Comparison of ENCODE assay signal across 1 cellular context in the genomic region with DNA sequence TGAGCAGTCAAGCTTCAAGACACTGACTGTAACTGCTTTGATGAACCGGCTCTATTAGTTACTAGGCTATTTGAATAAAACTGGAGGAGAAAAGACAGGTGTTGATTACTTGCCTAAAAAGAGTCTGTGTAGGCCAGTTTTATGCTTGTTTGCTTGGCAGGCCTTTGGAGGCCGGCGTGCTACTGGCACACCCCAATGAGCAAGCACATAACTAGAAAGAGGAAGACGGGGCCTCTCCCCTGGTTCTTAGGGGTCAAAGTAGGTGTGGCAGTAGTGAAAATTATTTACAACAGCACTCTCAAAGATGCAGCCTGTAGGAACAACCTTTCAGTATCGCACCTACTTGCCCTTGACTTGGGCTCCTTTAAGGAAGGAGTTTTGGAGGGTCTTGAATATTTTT.
TF ChIP-seq lines count a peak whose summit lies in the region.

No MANE protein-coding gene starts in this region.

TF ChIP-seq in K562, 482 proteins besides CTCF, POLR2A, EP300 and RAD21 (continued from another document):
- TF ChIP-seq, protein P1, sequence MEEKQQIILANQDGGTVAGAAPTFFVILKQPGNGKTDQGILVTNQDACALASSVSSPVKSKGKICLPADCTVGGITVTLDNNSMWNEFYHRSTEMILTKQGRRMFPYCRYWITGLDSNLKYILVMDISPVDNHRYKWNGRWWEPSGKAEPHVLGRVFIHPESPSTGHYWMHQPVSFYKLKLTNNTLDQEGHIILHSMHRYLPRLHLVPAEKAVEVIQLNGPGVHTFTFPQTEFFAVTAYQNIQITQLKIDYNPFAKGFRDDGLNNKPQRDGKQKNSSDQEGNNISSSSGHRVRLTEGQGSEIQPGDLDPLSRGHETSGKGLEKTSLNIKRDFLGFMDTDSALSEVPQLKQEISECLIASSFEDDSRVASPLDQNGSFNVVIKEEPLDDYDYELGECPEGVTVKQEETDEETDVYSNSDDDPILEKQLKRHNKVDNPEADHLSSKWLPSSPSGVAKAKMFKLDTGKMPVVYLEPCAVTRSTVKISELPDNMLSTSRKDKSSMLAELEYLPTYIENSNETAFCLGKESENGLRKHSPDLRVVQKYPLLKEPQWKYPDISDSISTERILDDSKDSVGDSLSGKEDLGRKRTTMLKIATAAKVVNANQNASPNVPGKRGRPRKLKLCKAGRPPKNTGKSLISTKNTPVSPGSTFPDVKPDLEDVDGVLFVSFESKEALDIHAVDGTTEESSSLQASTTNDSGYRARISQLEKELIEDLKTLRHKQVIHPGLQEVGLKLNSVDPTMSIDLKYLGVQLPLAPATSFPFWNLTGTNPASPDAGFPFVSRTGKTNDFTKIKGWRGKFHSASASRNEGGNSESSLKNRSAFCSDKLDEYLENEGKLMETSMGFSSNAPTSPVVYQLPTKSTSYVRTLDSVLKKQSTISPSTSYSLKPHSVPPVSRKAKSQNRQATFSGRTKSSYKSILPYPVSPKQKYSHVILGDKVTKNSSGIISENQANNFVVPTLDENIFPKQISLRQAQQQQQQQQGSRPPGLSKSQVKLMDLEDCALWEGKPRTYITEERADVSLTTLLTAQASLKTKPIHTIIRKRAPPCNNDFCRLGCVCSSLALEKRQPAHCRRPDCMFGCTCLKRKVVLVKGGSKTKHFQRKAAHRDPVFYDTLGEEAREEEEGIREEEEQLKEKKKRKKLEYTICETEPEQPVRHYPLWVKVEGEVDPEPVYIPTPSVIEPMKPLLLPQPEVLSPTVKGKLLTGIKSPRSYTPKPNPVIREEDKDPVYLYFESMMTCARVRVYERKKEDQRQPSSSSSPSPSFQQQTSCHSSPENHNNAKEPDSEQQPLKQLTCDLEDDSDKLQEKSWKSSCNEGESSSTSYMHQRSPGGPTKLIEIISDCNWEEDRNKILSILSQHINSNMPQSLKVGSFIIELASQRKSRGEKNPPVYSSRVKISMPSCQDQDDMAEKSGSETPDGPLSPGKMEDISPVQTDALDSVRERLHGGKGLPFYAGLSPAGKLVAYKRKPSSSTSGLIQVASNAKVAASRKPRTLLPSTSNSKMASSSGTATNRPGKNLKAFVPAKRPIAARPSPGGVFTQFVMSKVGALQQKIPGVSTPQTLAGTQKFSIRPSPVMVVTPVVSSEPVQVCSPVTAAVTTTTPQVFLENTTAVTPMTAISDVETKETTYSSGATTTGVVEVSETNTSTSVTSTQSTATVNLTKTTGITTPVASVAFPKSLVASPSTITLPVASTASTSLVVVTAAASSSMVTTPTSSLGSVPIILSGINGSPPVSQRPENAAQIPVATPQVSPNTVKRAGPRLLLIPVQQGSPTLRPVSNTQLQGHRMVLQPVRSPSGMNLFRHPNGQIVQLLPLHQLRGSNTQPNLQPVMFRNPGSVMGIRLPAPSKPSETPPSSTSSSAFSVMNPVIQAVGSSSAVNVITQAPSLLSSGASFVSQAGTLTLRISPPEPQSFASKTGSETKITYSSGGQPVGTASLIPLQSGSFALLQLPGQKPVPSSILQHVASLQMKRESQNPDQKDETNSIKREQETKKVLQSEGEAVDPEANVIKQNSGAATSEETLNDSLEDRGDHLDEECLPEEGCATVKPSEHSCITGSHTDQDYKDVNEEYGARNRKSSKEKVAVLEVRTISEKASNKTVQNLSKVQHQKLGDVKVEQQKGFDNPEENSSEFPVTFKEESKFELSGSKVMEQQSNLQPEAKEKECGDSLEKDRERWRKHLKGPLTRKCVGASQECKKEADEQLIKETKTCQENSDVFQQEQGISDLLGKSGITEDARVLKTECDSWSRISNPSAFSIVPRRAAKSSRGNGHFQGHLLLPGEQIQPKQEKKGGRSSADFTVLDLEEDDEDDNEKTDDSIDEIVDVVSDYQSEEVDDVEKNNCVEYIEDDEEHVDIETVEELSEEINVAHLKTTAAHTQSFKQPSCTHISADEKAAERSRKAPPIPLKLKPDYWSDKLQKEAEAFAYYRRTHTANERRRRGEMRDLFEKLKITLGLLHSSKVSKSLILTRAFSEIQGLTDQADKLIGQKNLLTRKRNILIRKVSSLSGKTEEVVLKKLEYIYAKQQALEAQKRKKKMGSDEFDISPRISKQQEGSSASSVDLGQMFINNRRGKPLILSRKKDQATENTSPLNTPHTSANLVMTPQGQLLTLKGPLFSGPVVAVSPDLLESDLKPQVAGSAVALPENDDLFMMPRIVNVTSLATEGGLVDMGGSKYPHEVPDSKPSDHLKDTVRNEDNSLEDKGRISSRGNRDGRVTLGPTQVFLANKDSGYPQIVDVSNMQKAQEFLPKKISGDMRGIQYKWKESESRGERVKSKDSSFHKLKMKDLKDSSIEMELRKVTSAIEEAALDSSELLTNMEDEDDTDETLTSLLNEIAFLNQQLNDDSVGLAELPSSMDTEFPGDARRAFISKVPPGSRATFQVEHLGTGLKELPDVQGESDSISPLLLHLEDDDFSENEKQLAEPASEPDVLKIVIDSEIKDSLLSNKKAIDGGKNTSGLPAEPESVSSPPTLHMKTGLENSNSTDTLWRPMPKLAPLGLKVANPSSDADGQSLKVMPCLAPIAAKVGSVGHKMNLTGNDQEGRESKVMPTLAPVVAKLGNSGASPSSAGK (IDR thresholded peaks at IDR 0.05) = no peak
- TF ChIP-seq PHTF2 (CRISPR knock-in tag; IDR thresholded peaks at IDR 0.05) (no peak), DPF2 (IDR thresholded peaks at IDR 0.05) (no peak), ZNF324 (CRISPR knock-in tag; IDR thresholded peaks at IDR 0.05) (no peak), SPI1 (IDR thresholded peaks at IDR 0.05; ENCODE audit: borderline replicate concordance, low read depth, low read length) (peak; percentile 60; the same call in 1 of the 2 replicates), NR1H2 (CRISPR knock-in tag; IDR thresholded peaks at IDR 0.05) (no peak), STAG1 (CRISPR knock-in tag; IDR thresholded peaks at IDR 0.05; ENCODE audit: borderline replicate concordance) (no peak)
TF ChIP-seq in K562: peak in this region for 1.
